Comparison of ENCODE assay signal across 31 cellular contexts in the genomic region with DNA sequence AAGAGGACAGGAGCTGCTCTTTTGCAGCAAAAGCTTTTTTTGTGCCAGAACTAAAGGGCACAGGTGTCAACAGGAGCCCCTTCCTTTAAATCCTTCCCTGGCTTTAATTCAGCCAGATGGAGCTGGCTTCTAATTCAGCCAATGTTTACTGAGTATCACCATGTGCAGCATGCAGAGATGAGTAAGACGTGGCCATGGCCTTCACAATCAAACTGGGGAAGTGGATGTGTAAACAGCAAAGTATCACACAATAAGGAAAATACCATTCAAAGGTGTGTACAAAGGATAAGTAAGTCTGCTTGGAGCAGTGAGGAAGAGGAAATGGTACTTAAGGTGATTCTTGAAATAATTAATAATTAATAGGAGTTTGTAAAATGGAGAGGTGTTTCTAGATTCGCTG.
"Had no signal": no experiment of that assay in that cellular context is flagged by ENCODE, and none has a peak within 500 bp of the region (broad histone marks: within the 10 kb centered on the region; RNA-seq: fewer than 3 reads in every experiment).

No MANE protein-coding gene starts in this region.

- H3K4me3 ChIP-seq: esophagus muscularis mucosa, gastrocnemius medialis, heart left ventricle had no signal

- FAIRE-seq: astrocyte, colon had no signal

- H3K4me1 ChIP-seq: esophagus muscularis mucosa, foreskin keratinocyte, gastrocnemius medialis, heart left ventricle had no signal

- H3K36me3 ChIP-seq: brain microvascular endothelial cell, esophagus muscularis mucosa, gastrocnemius medialis, heart left ventricle, WERI-Rb-1 had no signal

- DNase-seq: activated B cell treated with CpG ODN at 0.5 μM for 24 hours; activated CD4-positive, alpha-beta T cell treated with anti-CD3 and anti-CD28 coated beads for 48 hours; activated CD4-positive, alpha-beta T cell treated with anti-CD3 and anti-CD28 coated beads, Interleukin-2, amount 50 U/mL, for 1 hour; activated CD4-positive, alpha-beta T cell treated with anti-CD3 and anti-CD28 coated beads, Interleukin-2, amount 50 U/mL, for 48 hours; activated CD8-positive, alpha-beta memory T cell treated with anti-CD3 and anti-CD28 coated beads for 24 hours; activated CD8-positive, alpha-beta T cell treated with anti-CD3 and anti-CD28 coated beads for 36 hours; activated effector memory CD4-positive, alpha-beta T cell treated with Interleukin-2 at 50 U/mL for 16 hours; activated gamma-delta T cell treated with Interleukin-2 at 50 U/mL for 16 hours; activated naive CD4-positive, alpha-beta T cell treated with anti-CD3 and anti-CD28 coated beads, Interleukin-2, amount 50 U/mL, for 16 hours; activated naive CD4-positive, alpha-beta T cell treated with Interleukin-2 at 50 U/mL for 16 hours; activated T-cell treated with anti-CD3 and anti-CD28 coated beads, Interleukin-2, amount 50 U/mL, for 4 hours; amniotic stem cell; anterior cingulate cortex; brain microvascular endothelial cell; caudate nucleus; cortex of kidney; dermis blood vessel endothelial cell; effector CD4-positive, alpha-beta T cell; effector memory CD8-positive, alpha-beta T cell; erythroblast; foreskin keratinocyte; gastrocnemius medialis; glutamatergic neuron; heart left ventricle; T1000; WERI-Rb-1 had no signal

- ATAC-seq: activated CD4-positive, CD25-positive, alpha-beta regulatory T cell treated with anti-CD3 and anti-CD28 coated beads, Interleukin-2, amount 50 U/mL, for 24 hours; activated CD8-positive, alpha-beta T cell treated with anti-CD3 and anti-CD28 coated beads for 36 hours; activated T-cell treated with anti-CD3 and anti-CD28 coated beads, Interleukin-2, amount 50 U/mL, for 4 hours; activated T-helper 17 cell treated with anti-CD3 and anti-CD28 coated beads, Interleukin-2, amount 50 U/mL, for 72 hours; effector memory CD8-positive, alpha-beta T cell; foreskin keratinocyte; gastrocnemius medialis; heart left ventricle had no signal

- H3K9me3 ChIP-seq: esophagus muscularis mucosa, gastrocnemius medialis, heart left ventricle had no signal

- H3K27ac ChIP-seq: brain microvascular endothelial cell, esophagus muscularis mucosa, foreskin keratinocyte, gastrocnemius medialis, heart left ventricle, WERI-Rb-1 had no signal

- H3K27me3 ChIP-seq: brain microvascular endothelial cell, esophagus muscularis mucosa, foreskin keratinocyte, gastrocnemius medialis, heart left ventricle had no signal
